Comparison of ENCODE assay signal across 20 cellular contexts in genomic region chr12:38374751-38375150, GRCh38. TPM values are rescaled to one million over a fixed set of nuclear protein-coding genes. Genes with fewer than 3 reads are reported as not detected.
DNase-seq lines count a peak whose midpoint lies in the region; FAIRE-seq and TF ChIP-seq lines count a peak whose summit lies in the region.
"Had no signal": no experiment of that assay in that cellular context is flagged by ENCODE, and none has a peak within 500 bp of the region (broad histone marks: within the 10 kb centered on the region; RNA-seq: fewer than 3 reads in every experiment).

No MANE protein-coding gene starts in this region.

- H3K79me2 ChIP-seq in MM.1S (ENCODE audit: low read length), result no peaks in the 10 kb centered on the region
- no peaks in the 10 kb centered on the region for H3K79me2 ChIP-seq in neural progenitor cell (ENCODE audit: low read depth)

- H3K4me2 ChIP-seq in MM.1S (ENCODE audit: low read depth, low read length), result peak overlapping the region; percentile 43; the same call in 1 of the 2 replicates
- H3K4me2 ChIP-seq in neural progenitor cell, result no peak overlapping the region
- H3K4me2 ChIP-seq: A549 had no signal

- no peaks in the 10 kb centered on the region for H3K27me3 Mint-ChIP-seq in neural progenitor cell (ENCODE audit: insufficient read depth, low read depth)
- H3K27me3 Mint-ChIP-seq: CD4-positive, alpha-beta T cell had no signal

- H3K27me3 ChIP-seq in MM.1S (replicated peaks; ENCODE audit: insufficient read depth, low read length) (no peaks in the 10 kb centered on the region), neural progenitor cell (no peaks in the 10 kb centered on the region)

- H4K20me1 ChIP-seq in MM.1S (ENCODE audit: insufficient read depth, low read length) (no peaks in the 10 kb centered on the region), neural progenitor cell (ENCODE audit: low read depth) (no peaks in the 10 kb centered on the region)

- peaks cover 8% of the 10 kb centered on the region for H3K4me1 ChIP-seq in MM.1S (ENCODE audit: low read length)
- peaks cover 4% of the 10 kb centered on the region for H3K4me1 ChIP-seq in neural progenitor cell
- H3K4me1 ChIP-seq: A549 had no signal

- H3K9me3 Mint-ChIP-seq in neural progenitor cell, result peaks cover 3% of the 10 kb centered on the region
- H3K9me3 Mint-ChIP-seq: H9 had no signal

- DNase-seq in NCI-H1105 treated with DMSO at 0.1 percent for 48 hours (lab: John Stamatoyannopoulos, UW) (peak; percentile 19), NCI-H1105 (lab: John Stamatoyannopoulos, UW) (no peak), MM.1S (no peak), RPMI7951 (ENCODE audit: low read depth) (peak; percentile 1), foreskin melanocyte (peak; percentile 78), neural progenitor cell (ENCODE audit: low spot score) (no peak), GM12892 (ENCODE audit: insufficient read length) (no peak)
- DNase-seq: AML-193; CD4-positive, alpha-beta T cell; DMS 273 treated with DMSO at 0.1 percent for 48 hours; DMS53; DND-41; EL; H9 had no signal

- H2AFZ ChIP-seq in MM.1S (ENCODE audit: low read length) (no peak overlapping the region), neural progenitor cell (replicated peaks) (no peak overlapping the region)

- no peak for TF ChIP-seq CTCF in MM.1S (IDR thresholded peaks at IDR 0.05; ENCODE audit: low read length)
- no peak for TF ChIP-seq CTCF in neural progenitor cell (IDR thresholded peaks at IDR 0.05)

- FAIRE-seq in GM12892 (lab: Jason Lieb, UNC), result no peak
- FAIRE-seq: A549, GM12878, GM19239, H1 had no signal

- no peak for TF ChIP-seq POLR2A in GM12892 (IDR thresholded peaks at IDR 0.05; ENCODE audit: low read depth, low read length)

- no peak overlapping the region for H3K9ac ChIP-seq in MM.1S (ENCODE audit: low read length)
- H3K9ac ChIP-seq in neural progenitor cell, result no peak overlapping the region

- H3K4me3 ChIP-seq in MM.1S (ENCODE audit: low read length) (no peak overlapping the region), neural progenitor cell (no peak overlapping the region)
- H3K4me3 ChIP-seq: A549, GM12878 had no signal

- H3K27ac Mint-ChIP-seq in neural progenitor cell, result no peak overlapping the region
- H3K27ac Mint-ChIP-seq: CD4-positive, alpha-beta T cell; H9 had no signal

- no peaks in the 10 kb centered on the region for H3K36me3 Mint-ChIP-seq in neural progenitor cell

- H3K4me3 Mint-ChIP-seq in neural progenitor cell, result no peak overlapping the region
- H3K4me3 Mint-ChIP-seq: CD4-positive, alpha-beta T cell; H9 had no signal

- H3K27ac ChIP-seq in MM.1S (ENCODE audit: low read length) (no peak overlapping the region), neural progenitor cell (no peak overlapping the region)
- H3K27ac ChIP-seq: 22Rv1, A549, C4-2B had no signal

- H3K9me3 ChIP-seq in MM.1S (replicated peaks; ENCODE audit: insufficient read depth, low read length), result no peaks in the 10 kb centered on the region
- H3K9me3 ChIP-seq in neural progenitor cell (ENCODE audit: low read depth), result no peaks in the 10 kb centered on the region
- H3K9me3 ChIP-seq: A549 had no signal

- H3F3A ChIP-seq in MM.1S (ENCODE audit: insufficient read depth, low read length) (no peaks in the 10 kb centered on the region), neural progenitor cell (ENCODE audit: low read depth) (no peaks in the 10 kb centered on the region)

- no peaks in the 10 kb centered on the region for H3K4me1 Mint-ChIP-seq in neural progenitor cell
- H3K4me1 Mint-ChIP-seq: H9 had no signal

- no peaks in the 10 kb centered on the region for H3K36me3 ChIP-seq in MM.1S (replicated peaks; ENCODE audit: insufficient read depth, low read length)
- no peaks in the 10 kb centered on the region for H3K36me3 ChIP-seq in neural progenitor cell

- no peaks in the 10 kb centered on the region for H3K9me2 ChIP-seq in MM.1S (replicated peaks; ENCODE audit: insufficient read depth, low read length)

RNA-seq across cellular contexts. Expression of gene ALG10B, which starts 58.2 kb away (rescaled TPM):
- total RNA-seq in RPMI7951 (2014; rRNA removed; shearing (Covaris generic)), result 3.6 and 4.0 TPM in 2 replicates
- 9.9 and 15.7 TPM in 2 replicates for total RNA-seq in neural progenitor cell (ENCODE audit: low replicate concordance)
- polyA plus RNA-seq in GM12892 (2012; ENCODE audit: missing spikeins), result 8.8 TPM

Comparison
In these comparisons a context has a peak if more than half of its experiments do, and no peak if none do; other contexts are left out.
1. DNase-seq: peak in NCI-H1105 treated with DMSO at 0.1 percent for 48 hours (single experiment), RPMI7951 (single experiment) and foreskin melanocyte (single experiment); none in NCI-H1105 (single experiment), MM.1S (single experiment), neural progenitor cell (single experiment) and GM12892 (single experiment).